22 cellular contexts compared by ENCODE assay signal in genomic region chr9:131776036-131776435, GRCh38.
"Had no signal": no experiment of that assay in that cellular context is flagged by ENCODE, and none has a peak within 500 bp of the region (broad histone marks: within the 10 kb centered on the region; RNA-seq: fewer than 3 reads in every experiment).

No MANE protein-coding gene starts in this region.

- ATAC-seq: activated naive CD4-positive, alpha-beta T cell treated with anti-CD3 and anti-CD28 coated beads, Interleukin-2, amount 50 U/mL, for 72 hours; activated T-cell treated with anti-CD3 and anti-CD28 coated beads, Interleukin-2, amount 50 U/mL, for 4 hours; activated T-cell treated with anti-CD3 and anti-CD28 coated beads, Interleukin-2, amount 50 U/mL, for 72 hours; activated T-helper 17 cell treated with anti-CD3 and anti-CD28 coated beads, Interleukin-2, amount 50 U/mL, for 72 hours; body of pancreas had no signal

- H3K36me3 ChIP-seq: adrenal gland, brain microvascular endothelial cell, breast epithelium, colonic mucosa had no signal

- DNase-seq: activated B cell treated with CpG ODN at 0.5 μM for 24 hours; activated CD4-positive, alpha-beta T cell treated with anti-CD3 and anti-CD28 coated beads for 4 hours; activated CD4-positive, alpha-beta T cell treated with anti-CD3 and anti-CD28 coated beads, Interleukin-2, amount 50 U/mL, for 4 hours; activated CD4-positive, CD25-positive, alpha-beta regulatory T cell treated with anti-CD3 and anti-CD28 coated beads, Interleukin-2, amount 50 U/mL, for 72 hours; activated CD8-positive, alpha-beta memory T cell treated with anti-CD3 and anti-CD28 coated beads, Interleukin-2, amount 50 U/mL, for 4 hours; activated effector memory CD4-positive, alpha-beta T cell treated with anti-CD3 and anti-CD28 coated beads, Interleukin-2, amount 50 U/mL, for 16 hours; activated gamma-delta T cell treated with Interleukin-2 at 50 U/mL for 16 hours; activated naive CD4-positive, alpha-beta T cell treated with anti-CD3 and anti-CD28 coated beads, Interleukin-2, amount 50 U/mL, for 16 hours; activated T-cell treated with anti-CD3 and anti-CD28 coated beads for 4 hours; activated T-cell treated with anti-CD3 and anti-CD28 coated beads, Interleukin-2, amount 50 U/mL, for 1 hour; activated T-cell treated with anti-CD3 and anti-CD28 coated beads, Interleukin-2, amount 50 U/mL, for 4 hours; amniotic stem cell; central memory CD4-positive, alpha-beta T cell; T-helper 9 cell had no signal

- H3K27me3 ChIP-seq: body of pancreas, brain microvascular endothelial cell, colonic mucosa had no signal

- H3K4me3 ChIP-seq: adrenal gland, body of pancreas, breast epithelium, colonic mucosa had no signal
